ENCODE assay signal across 18 cellular contexts in the genomic region with DNA sequence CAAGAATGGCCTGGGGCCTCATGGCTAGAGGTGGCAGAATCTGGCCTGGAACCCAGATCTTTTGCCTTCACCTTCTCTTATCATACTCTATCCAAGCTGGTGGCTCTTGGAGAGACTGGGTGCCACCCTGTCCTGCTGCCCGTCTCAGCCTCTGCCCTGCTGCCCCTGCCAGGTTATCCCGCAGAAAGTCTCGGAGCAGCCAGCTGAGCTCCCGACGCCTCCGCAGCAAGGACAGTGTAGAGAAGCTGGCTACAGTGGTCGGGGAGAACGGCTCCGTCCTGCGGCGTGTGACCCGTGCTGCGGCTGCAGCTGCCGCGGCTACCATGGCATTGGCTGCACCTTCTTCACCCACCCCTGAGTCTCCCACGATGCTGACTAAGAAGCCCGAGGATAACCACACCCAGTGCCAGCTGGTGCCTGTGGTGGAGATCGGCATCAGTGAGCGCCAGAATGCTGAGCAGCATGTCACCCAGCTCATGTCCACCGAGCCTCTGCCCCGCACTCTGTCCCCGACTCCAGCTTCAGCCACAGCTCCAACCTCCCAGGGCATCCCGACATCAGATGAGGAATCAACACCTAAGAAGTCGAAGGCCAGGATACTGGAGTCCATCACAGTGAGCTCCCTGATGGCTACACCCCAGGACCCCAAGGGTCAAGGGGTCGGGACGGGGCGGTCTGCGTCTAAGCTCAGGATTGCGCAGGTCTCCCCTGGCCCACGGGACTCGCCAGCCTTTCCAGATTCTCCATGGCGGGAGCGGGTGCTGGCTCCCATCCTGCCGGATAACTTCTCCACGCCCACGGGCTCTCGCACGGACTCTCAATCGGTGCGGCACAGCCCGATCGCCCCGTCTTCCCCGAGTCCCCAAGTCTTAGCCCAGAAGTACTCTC.
"Had no signal": no experiment of that assay in that cellular context is flagged by ENCODE, and none has a peak within 500 bp of the region (broad histone marks: within the 10 kb centered on the region; RNA-seq: fewer than 3 reads in every experiment).

No MANE protein-coding gene starts in this region.

- H3K9ac ChIP-seq: parathyroid adenoma had no signal

- H3K9me3 ChIP-seq: left lung, neutrophil, spleen, thyroid gland had no signal

- H3K27me3 ChIP-seq: foreskin keratinocyte, left lung, neutrophil, spleen, thyroid gland had no signal

- H3K4me3 ChIP-seq: left lung, spleen, thyroid gland had no signal

- H3K9me3 Mint-ChIP-seq: activated CD4-positive, alpha-beta T cell treated with anti-CD3 and anti-CD28 coated beads, Interleukin-2, amount 10 ng/mL, durations not matched to agents 24 days and 14 days; activated naive CD8-positive, alpha-beta T cell treated with anti-CD3 and anti-CD28 coated beads for 36 hours; effector memory CD8-positive, alpha-beta T cell; stimulated activated naive B cell treated with anti-CD40 and anti-IgM and Interleukin-4, amounts not matched to agents 10 μg/mL and 1 μg/mL and 100 μg/mL, for 72 hours; T-helper 2 cell treated with Interferon-gamma antibody and Interleukin-4, amounts not matched to agents 5 μg/mL and 100 μg/mL, for 36 hours had no signal

- H3K27ac ChIP-seq: epithelial cell of prostate, foreskin keratinocyte, left lung, neutrophil, parathyroid adenoma, spleen had no signal

- ATAC-seq: effector memory CD8-positive, alpha-beta T cell; foreskin keratinocyte; left lung; stimulated activated naive B cell treated with anti-CD40 and anti-IgM and Interleukin-4, amounts not matched to agents 10 μg/mL and 1 μg/mL and 100 μg/mL, for 72 hours had no signal

- H3K27ac Mint-ChIP-seq: activated naive CD8-positive, alpha-beta T cell treated with anti-CD3 and anti-CD28 coated beads for 36 hours; stimulated activated naive B cell treated with anti-CD40 and anti-IgM and Interleukin-4, amounts not matched to agents 10 μg/mL and 1 μg/mL and 100 μg/mL, for 72 hours; T-helper 2 cell treated with Interferon-gamma antibody and Interleukin-4, amounts not matched to agents 5 μg/mL and 100 μg/mL, for 36 hours had no signal

- DNase-seq: activated CD4-positive, alpha-beta T cell treated with anti-CD3 and anti-CD28 coated beads, Interleukin-2, amount 10 ng/mL, durations not matched to agents 24 days and 14 days; activated CD8-positive, alpha-beta memory T cell treated with anti-CD3 and anti-CD28 coated beads for 24 hours; activated naive CD8-positive, alpha-beta T cell treated with anti-CD3 and anti-CD28 coated beads for 36 hours; amniotic stem cell; dermis blood vessel endothelial cell; effector memory CD8-positive, alpha-beta T cell; foreskin keratinocyte; glutamatergic neuron; kidney; left lung; spleen; stimulated activated naive B cell treated with anti-CD40 and anti-IgM and Interleukin-4, amounts not matched to agents 10 μg/mL and 1 μg/mL and 100 μg/mL, for 72 hours; thyroid gland had no signal

- H2AFZ ChIP-seq: parathyroid adenoma had no signal

- H3K27me3 Mint-ChIP-seq: activated CD4-positive, alpha-beta T cell treated with anti-CD3 and anti-CD28 coated beads, Interleukin-2, amount 10 ng/mL, durations not matched to agents 24 days and 14 days; activated naive CD8-positive, alpha-beta T cell treated with anti-CD3 and anti-CD28 coated beads for 36 hours; effector memory CD8-positive, alpha-beta T cell; stimulated activated naive B cell treated with anti-CD40 and anti-IgM and Interleukin-4, amounts not matched to agents 10 μg/mL and 1 μg/mL and 100 μg/mL, for 72 hours had no signal

- FAIRE-seq: kidney, TTC549 had no signal

- H3K4me3 Mint-ChIP-seq: activated CD4-positive, alpha-beta T cell treated with anti-CD3 and anti-CD28 coated beads, Interleukin-2, amount 10 ng/mL, durations not matched to agents 24 days and 14 days; activated naive CD8-positive, alpha-beta T cell treated with anti-CD3 and anti-CD28 coated beads for 36 hours; effector memory CD8-positive, alpha-beta T cell; stimulated activated naive B cell treated with anti-CD40 and anti-IgM and Interleukin-4, amounts not matched to agents 10 μg/mL and 1 μg/mL and 100 μg/mL, for 72 hours; T-helper 2 cell treated with Interferon-gamma antibody and Interleukin-4, amounts not matched to agents 5 μg/mL and 100 μg/mL, for 36 hours had no signal
